Comparison of ENCODE assay signal across 9 cellular contexts in the genomic region with DNA sequence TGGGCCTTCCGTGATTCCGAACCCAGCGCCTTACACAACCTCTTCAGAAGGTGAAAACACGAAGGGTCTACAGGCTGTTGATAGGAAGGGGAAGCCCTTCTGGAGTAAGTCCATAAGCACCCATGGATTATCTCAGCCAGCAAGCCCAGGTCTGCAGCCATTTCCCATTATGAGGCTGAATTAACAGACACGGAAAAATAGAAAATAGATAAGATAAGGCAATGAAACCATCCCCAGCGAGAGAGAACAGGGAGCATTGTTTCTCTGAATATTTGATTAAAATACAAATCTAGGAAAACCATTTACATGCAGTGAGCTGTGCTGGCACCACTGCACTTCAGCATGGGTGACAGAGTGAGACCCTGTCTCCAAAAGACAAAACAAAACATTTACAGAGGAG. TPM values are rescaled to one million over a fixed set of nuclear protein-coding genes. Genes with fewer than 3 reads are reported as not detected.
"Had no signal": no experiment of that assay in that cellular context is flagged by ENCODE, and none has a peak within 500 bp of the region (broad histone marks: within the 10 kb centered on the region; RNA-seq: fewer than 3 reads in every experiment).

No MANE protein-coding gene starts in this region.

- H3K27ac Mint-ChIP-seq: HFFc6 had no signal

- H3K4me3 Mint-ChIP-seq: HFFc6 had no signal

- ATAC-seq: HCT116, K562 had no signal

- H3K36me3 ChIP-seq: HAP-1 had no signal

- H3K9me3 ChIP-seq: HAP-1 had no signal

- DNase-seq: GOT3, HFFc6, IMR-90, KG1 had no signal

- H3K4me3 ChIP-seq: HAP-1, K562 had no signal

- H3K4me1 ChIP-seq: HAP-1 had no signal

RNA-seq across cellular contexts. Expression of gene CERS3, which starts 16.2 kb away (rescaled TPM):
- total RNA-seq: H4, HFFc6, HT-29, IMR-90, K562 had no signal
- polyA plus RNA-seq: IMR-90, K562 had no signal
